Comparison of ENCODE assay signal across 8 cellular contexts in the genomic region with DNA sequence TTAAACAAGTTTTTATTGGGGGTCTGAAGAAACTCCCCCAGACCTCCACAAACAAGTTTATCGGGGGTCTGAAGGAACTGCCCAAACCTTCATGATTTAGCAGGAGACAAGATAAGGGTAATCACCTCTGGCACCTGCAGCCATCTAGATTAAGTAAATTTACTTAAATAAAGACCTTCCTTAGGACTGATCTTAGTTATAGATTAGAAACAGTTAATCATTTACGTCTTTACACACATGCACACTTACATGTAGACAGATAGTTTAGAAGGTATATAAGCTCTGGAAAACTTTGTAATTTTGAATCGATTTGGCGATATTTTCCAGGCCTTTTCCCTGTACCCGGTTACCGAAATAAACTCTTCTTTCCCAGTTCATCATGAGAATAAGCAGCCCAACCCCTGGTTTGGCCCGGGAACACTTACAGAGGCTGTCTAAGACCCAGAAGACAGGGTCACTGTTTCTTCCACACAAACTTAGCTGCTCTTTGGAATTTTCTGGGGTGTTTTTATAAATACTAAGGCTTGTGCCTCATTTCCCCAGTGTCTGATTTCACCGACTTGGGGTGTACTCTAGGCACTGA. TPM values are rescaled to one million over a fixed set of nuclear protein-coding genes. Genes with fewer than 3 reads are reported as not detected.
DNase-seq lines count a peak whose midpoint lies in the region; ATAC-seq and TF ChIP-seq lines count a peak whose summit lies in the region.

No MANE protein-coding gene starts in this region.

- H3K27ac ChIP-seq in A673 (ENCODE audit: low read depth, low read length, poor library complexity, severe bottlenecking) (peak overlapping the region; percentile 61), cingulate gyrus (ENCODE audit: low read depth, low read length) (peak overlapping the region; percentile 65)

- no peaks in the 10 kb centered on the region for H3K27me3 ChIP-seq in A673 (replicated peaks; ENCODE audit: insufficient read depth, low read depth, low read length, poor library complexity)

- intact Hi-C loops in A673 (cut with micrococcal nuclease; ENCODE audit: unreplicated experiment): no loop called here
- intact Hi-C loops in mucosa of descending colon (cut with DNase I, micrococcal nuclease): no loop called here

- BruUV-seq in A673 (replicated peaks; lab: Mats Ljungman, UMichigan): no TSS peak

- H3K4me1 ChIP-seq in A673 (ENCODE audit: insufficient read depth, low read length, poor library complexity, severe bottlenecking) (peaks cover 12% of the 10 kb centered on the region), mucosa of descending colon (ENCODE audit: low read depth) (peaks cover 10% of the 10 kb centered on the region)

- H3K36me3 ChIP-seq in A673 (ENCODE audit: insufficient read depth, low read length, poor library complexity, severe bottlenecking) (peaks cover 5% of the 10 kb centered on the region), mucosa of descending colon (ENCODE audit: low read depth) (no peaks in the 10 kb centered on the region)

- DNase-seq in A673 (ENCODE audit: low spot score) (no peak), mucosa of descending colon (peak in 1 of 3 donors; percentile 19), midbrain (lab: John Stamatoyannopoulos, UW) (no peak), ecto neural progenitor cell (ENCODE audit: low spot score) (no peak)
- DNase-seq in Jurkat, Clone E6-1 (ENCODE audit: low read depth, low spot score): no peak

- TF ChIP-seq CTCF in A673 (conservative IDR thresholded peaks at IDR 0.05; ENCODE audit: low read depth, low read length): no peak
- TF ChIP-seq CTCF in mucosa of descending colon (IDR thresholded peaks at IDR 0.05): no peak

- POLR2A ChIA-PET in A673 (lab: Charles Lee; ENCODE audit: low non-redundant PET): no interaction called here

- H3K4me3 ChIP-seq in A673 (ENCODE audit: low read depth, low read length, poor library complexity, severe bottlenecking): peak overlapping the region; percentile 65
- peak overlapping the region; percentile 93 for H3K4me3 ChIP-seq in Jurkat, Clone E6-1 (ENCODE audit: low read length)
- no peak overlapping the region for H3K4me3 ChIP-seq in mucosa of descending colon

- H3K9me3 ChIP-seq in A673 (ENCODE audit: low read depth, low read length, poor library complexity, severe bottlenecking): peaks cover 3% of the 10 kb centered on the region
- peaks cover 14% of the 10 kb centered on the region for H3K9me3 ChIP-seq in mucosa of descending colon

- ATAC-seq in mucosa of descending colon (peak; percentile 55), GM19463 (IDR thresholded peaks at IDR 0.05; ENCODE audit: unreplicated experiment) (no peak), GM21390 (IDR thresholded peaks at IDR 0.05; ENCODE audit: unreplicated experiment) (no peak)

- CTCF ChIA-PET in A673 (lab: Charles Lee): no interaction called here

RNA-seq across cellular contexts. Expression of gene SKA1, which starts 0.6 kb away (rescaled TPM):
- total RNA-seq in A673 (2021): 37.3 and 41.8 TPM in 2 replicates
- 20.6 TPM for polyA plus RNA-seq in Jurkat, Clone E6-1 (2012; ENCODE audit: insufficient read depth, insufficient read length)
- 1 to 10 TPM; 1.0 to 7.2 (median 1.0) TPM for total RNA-seq in mucosa of descending colon
